In genomic region chr3:34212175-34212574, GRCh38 we compare ENCODE assay signal across 1 cellular context.
TF ChIP-seq lines count a peak whose summit lies in the region.

No MANE protein-coding gene starts in this region.

TF ChIP-seq in endothelial cell of umbilical vein, 7 proteins besides CTCF, POLR2A, EP300 and RAD21:
- TF ChIP-seq POLR2AphosphoS5 (IDR thresholded peaks at IDR 0.05; ENCODE audit: insufficient read depth, low read depth, low read length) (no peak), JUN (IDR thresholded peaks at IDR 0.05; ENCODE audit: borderline replicate concordance, insufficient read depth, insufficient read length, low read depth) (no peak), EZH2 (IDR thresholded peaks at IDR 0.05; ENCODE audit: borderline replicate concordance, low read depth, low read length, severe bottlenecking) (no peak), GATA2 (IDR thresholded peaks at IDR 0.05; ENCODE audit: insufficient read depth, insufficient read length, low read depth, low read length) (no peak), MYC (IDR thresholded peaks at IDR 0.05; ENCODE audit: low read depth, low read length) (no peak), MAX (IDR thresholded peaks at IDR 0.05; ENCODE audit: insufficient read depth, insufficient read length) (no peak), FOS (IDR thresholded peaks at IDR 0.05; ENCODE audit: borderline replicate concordance, insufficient read depth, low read length) (no peak)
